8 cellular contexts compared by ENCODE assay signal in the genomic region with DNA sequence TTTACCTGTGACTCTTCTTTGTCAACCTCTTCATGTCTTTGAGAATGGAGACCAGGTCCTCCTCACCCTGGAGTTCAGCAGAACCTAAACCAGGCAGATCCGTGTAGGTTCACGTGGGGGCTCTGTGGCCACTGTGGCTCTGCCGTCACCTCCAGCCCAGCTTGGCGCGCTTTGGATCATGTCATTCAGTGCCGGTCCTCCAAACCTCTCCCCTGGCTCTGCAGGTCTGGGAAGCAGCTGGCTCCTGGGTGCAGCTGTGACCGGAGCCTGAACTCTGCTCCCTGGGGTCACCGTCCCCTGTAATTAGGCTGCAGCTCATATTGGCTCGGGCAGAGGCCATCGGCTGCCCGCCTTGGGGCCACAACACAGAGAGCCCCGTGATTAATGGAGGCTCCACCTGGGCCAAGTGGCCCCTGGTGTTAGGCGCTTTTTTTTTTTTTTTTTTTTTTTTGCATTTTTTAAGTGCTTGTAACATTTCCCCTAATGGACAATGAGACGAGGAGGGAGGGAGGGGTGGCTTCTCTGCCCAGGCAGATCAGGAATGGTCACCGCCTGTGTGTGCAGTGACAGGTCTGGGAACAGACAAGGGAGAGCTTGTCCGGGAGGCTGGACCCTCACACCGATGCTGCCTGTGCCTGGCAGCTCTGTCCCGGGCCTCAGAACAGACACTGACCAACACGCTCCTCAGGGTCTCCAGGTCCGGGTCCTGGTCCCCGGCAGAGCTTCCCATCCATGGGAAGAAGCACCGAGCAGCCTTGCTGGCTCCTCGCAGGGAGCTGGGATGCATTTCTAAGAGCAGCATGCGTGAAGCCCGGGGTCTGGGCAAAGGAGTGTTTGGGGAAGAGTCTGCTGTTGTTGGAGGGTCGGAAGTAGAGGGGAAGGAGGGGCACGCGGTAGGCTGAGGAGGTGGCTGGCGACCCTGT.
DNase-seq lines count a peak whose midpoint lies in the region; ATAC-seq and TF ChIP-seq lines count a peak whose summit lies in the region.

No MANE protein-coding gene starts in this region.

- TF ChIP-seq CTCF in H9 (conservative IDR thresholded peaks at IDR 0.05): no peak

- peaks cover 15% of the 10 kb centered on the region for H3K79me1 ChIP-seq in H9 (ENCODE audit: insufficient read depth, low read depth, low read length, poor library complexity, severe bottlenecking)

- no peak overlapping the region for H2AFZ ChIP-seq in H9 (ENCODE audit: low read length)

- no peak for DNase-seq in H9
- no peak for DNase-seq in activated T-helper 1 cell treated with anti-CD3 and anti-CD28 coated beads, Interleukin-12 subunit alpha, Interleukin-12 subunit beta, Interleukin-2, Interleukin-4 antibody, amounts not matched to agents 30 ng/mL and 10 ng/mL and 1 ng/mL, durations not matched to agents 14 hours and 24 hours and 36 hours (ENCODE audit: low spot score)
- DNase-seq in left lobe of liver (ENCODE audit: low spot score): peak; percentile 94
- DNase-seq in glomerular visceral epithelial cell (ENCODE audit: extremely low spot score): no peak

- H3K23ac ChIP-seq in H9 (ENCODE audit: insufficient read length, low read depth, low read length): no peak overlapping the region

- no peaks in the 10 kb centered on the region for H3K9me3 Mint-ChIP-seq in H9
- H3K9me3 Mint-ChIP-seq in activated T-helper 1 cell treated with anti-CD3 and anti-CD28 coated beads, Interleukin-12 subunit alpha, Interleukin-12 subunit beta, Interleukin-2, Interleukin-4 antibody, amounts not matched to agents 30 ng/mL and 10 ng/mL and 1 ng/mL, durations not matched to agents 14 hours and 24 hours and 36 hours: no peaks in the 10 kb centered on the region
- H3K9me3 Mint-ChIP-seq in stimulated activated memory B cell treated with anti-CD40 and anti-IgM and Interleukin-4, amounts not matched to agents 10 μg/mL and 1 μg/mL and 100 μg/mL, for 72 hours: no peaks in the 10 kb centered on the region

- H3K9me3 ChIP-seq in H9 (ENCODE audit: control insufficient read depth, low read depth, low read length): no peaks in the 10 kb centered on the region

- H3K27ac ChIP-seq in H9 (ENCODE audit: insufficient read length, low read depth, low read length): no peak overlapping the region

- no peak overlapping the region for H4K8ac ChIP-seq in H9 (replicated peaks; ENCODE audit: insufficient read length, low read depth, low read length)

- no peak overlapping the region for H4K91ac ChIP-seq in H9 (ENCODE audit: insufficient read length, low read depth, low read length)

- H3K18ac ChIP-seq in H9 (ENCODE audit: insufficient read length, low read depth, low read length): no peak overlapping the region

- no peak overlapping the region for H2BK5ac ChIP-seq in H9 (ENCODE audit: insufficient read length, low read length)

- H3K56ac ChIP-seq in H9 (ENCODE audit: insufficient read length, low read depth, low read length): no peak overlapping the region

- no peak overlapping the region for H2BK15ac ChIP-seq in H9 (ENCODE audit: low read depth, low read length)

- ATAC-seq in left lobe of liver: peak; percentile 52
- no peak for ATAC-seq in stimulated activated memory B cell treated with anti-CD40 and anti-IgM and Interleukin-4, amounts not matched to agents 10 μg/mL and 1 μg/mL and 100 μg/mL, for 72 hours
- ATAC-seq in GM19035 (IDR thresholded peaks at IDR 0.05; ENCODE audit: unreplicated experiment): no peak
- no peak for ATAC-seq in GM19395 (IDR thresholded peaks at IDR 0.05; ENCODE audit: unreplicated experiment)
- ATAC-seq in GM18858 (IDR thresholded peaks at IDR 0.05; ENCODE audit: unreplicated experiment): no peak

- no CpG with 5 or more reads among the region's 29 CpGs for WGBS in H9 (ENCODE audit: extremely low coverage, insufficient read length, low lambda C conversion rate)

- no peak overlapping the region for H2BK120ac ChIP-seq in H9 (ENCODE audit: low read depth, low read length, poor library complexity, severe bottlenecking)

- peak overlapping the region in 2 of 3 experiments; percentile 77 to 79; a peak in 4 of 7 replicates for H3K27ac Mint-ChIP-seq in H9
- H3K27ac Mint-ChIP-seq in activated T-helper 1 cell treated with anti-CD3 and anti-CD28 coated beads, Interleukin-12 subunit alpha, Interleukin-12 subunit beta, Interleukin-2, Interleukin-4 antibody, amounts not matched to agents 30 ng/mL and 10 ng/mL and 1 ng/mL, durations not matched to agents 14 hours and 24 hours and 36 hours: peak overlapping the region; percentile 97
- peak overlapping the region; percentile 85 for H3K27ac Mint-ChIP-seq in stimulated activated memory B cell treated with anti-CD40 and anti-IgM and Interleukin-4, amounts not matched to agents 10 μg/mL and 1 μg/mL and 100 μg/mL, for 72 hours

- no peak overlapping the region for H2BK12ac ChIP-seq in H9 (ENCODE audit: insufficient read length, low read depth, low read length)

- H3K27me3 ChIP-seq in H9 (ENCODE audit: insufficient read depth, low read length): no peaks in the 10 kb centered on the region

- H4K20me1 ChIP-seq in H9 (ENCODE audit: control insufficient read depth, insufficient read depth, insufficient read length): no peaks in the 10 kb centered on the region

- H3K36me3 Mint-ChIP-seq in H9 (ENCODE audit: insufficient read depth in 1 of 3, low read depth in 3 of 3): peaks cover 2 to 10% (median 6%) of the 10 kb centered on the region in 3 experiments; a peak in 3 of 7 replicates
- H3K36me3 Mint-ChIP-seq in activated T-helper 1 cell treated with anti-CD3 and anti-CD28 coated beads, Interleukin-12 subunit alpha, Interleukin-12 subunit beta, Interleukin-2, Interleukin-4 antibody, amounts not matched to agents 30 ng/mL and 10 ng/mL and 1 ng/mL, durations not matched to agents 14 hours and 24 hours and 36 hours (ENCODE audit: low read depth): peaks cover 6% of the 10 kb centered on the region
- H3K36me3 Mint-ChIP-seq in stimulated activated memory B cell treated with anti-CD40 and anti-IgM and Interleukin-4, amounts not matched to agents 10 μg/mL and 1 μg/mL and 100 μg/mL, for 72 hours: no peaks in the 10 kb centered on the region

- H3K14ac ChIP-seq in H9 (ENCODE audit: insufficient read depth, low read length): no peak overlapping the region; the same call in 1 of the 2 replicates

- peaks cover 15% of the 10 kb centered on the region; the same call in 1 of the 2 replicates for H3K79me2 ChIP-seq in H9 (ENCODE audit: insufficient read depth, low read length)

- no peak overlapping the region for H3K4me2 ChIP-seq in H9 (ENCODE audit: insufficient read depth, insufficient read length, low read length)

- no peak overlapping the region for H2AK5ac ChIP-seq in H9 (ENCODE audit: insufficient read length, low read length)

- intact Hi-C loops in activated T-helper 1 cell treated with anti-CD3 and anti-CD28 coated beads, Interleukin-12 subunit alpha, Interleukin-12 subunit beta, Interleukin-2, Interleukin-4 antibody, amounts not matched to agents 30 ng/mL and 10 ng/mL and 1 ng/mL, durations not matched to agents 14 hours and 24 hours and 36 hours (cut with micrococcal nuclease): loop anchor here (1.0 kb wide), 3 partner anchors 12 to 56 kb away; no protein-coding TSS in a partner anchor

- no peak overlapping the region for H3K4ac ChIP-seq in H9 (ENCODE audit: low read depth, low read length)

- peaks cover 59 to 84% of the 10 kb centered on the region in 2 experiments for H3K4me1 Mint-ChIP-seq in H9
- H3K4me1 Mint-ChIP-seq in activated T-helper 1 cell treated with anti-CD3 and anti-CD28 coated beads, Interleukin-12 subunit alpha, Interleukin-12 subunit beta, Interleukin-2, Interleukin-4 antibody, amounts not matched to agents 30 ng/mL and 10 ng/mL and 1 ng/mL, durations not matched to agents 14 hours and 24 hours and 36 hours (ENCODE audit: low read depth): peaks cover 81% of the 10 kb centered on the region
- peaks cover 55% of the 10 kb centered on the region for H3K4me1 Mint-ChIP-seq in stimulated activated memory B cell treated with anti-CD40 and anti-IgM and Interleukin-4, amounts not matched to agents 10 μg/mL and 1 μg/mL and 100 μg/mL, for 72 hours

- H3K9ac ChIP-seq in H9 (ENCODE audit: extremely low read depth, insufficient read length, low read length): no peak overlapping the region

- H3K27me3 Mint-ChIP-seq in H9 (ENCODE audit: low read depth): no peaks in the 10 kb centered on the region
- H3K27me3 Mint-ChIP-seq in activated T-helper 1 cell treated with anti-CD3 and anti-CD28 coated beads, Interleukin-12 subunit alpha, Interleukin-12 subunit beta, Interleukin-2, Interleukin-4 antibody, amounts not matched to agents 30 ng/mL and 10 ng/mL and 1 ng/mL, durations not matched to agents 14 hours and 24 hours and 36 hours (ENCODE audit: insufficient read depth): no peaks in the 10 kb centered on the region
- no peaks in the 10 kb centered on the region for H3K27me3 Mint-ChIP-seq in stimulated activated memory B cell treated with anti-CD40 and anti-IgM and Interleukin-4, amounts not matched to agents 10 μg/mL and 1 μg/mL and 100 μg/mL, for 72 hours

- no peak overlapping the region for H2BK20ac ChIP-seq in H9 (ENCODE audit: low read depth, low read length, poor library complexity, severe bottlenecking)

- no peak overlapping the region for H3T11ph ChIP-seq in H9 (ENCODE audit: low read length)

- peak overlapping the region in 1 of 2 experiments; percentile 43; a peak in 1 of 5 replicates for H3K4me3 Mint-ChIP-seq in H9
- H3K4me3 Mint-ChIP-seq in activated T-helper 1 cell treated with anti-CD3 and anti-CD28 coated beads, Interleukin-12 subunit alpha, Interleukin-12 subunit beta, Interleukin-2, Interleukin-4 antibody, amounts not matched to agents 30 ng/mL and 10 ng/mL and 1 ng/mL, durations not matched to agents 14 hours and 24 hours and 36 hours: peak overlapping the region; percentile 87
- H3K4me3 Mint-ChIP-seq in stimulated activated memory B cell treated with anti-CD40 and anti-IgM and Interleukin-4, amounts not matched to agents 10 μg/mL and 1 μg/mL and 100 μg/mL, for 72 hours: peak overlapping the region; percentile 79

- peaks cover 4% of the 10 kb centered on the region for H3K23me2 ChIP-seq in H9 (ENCODE audit: insufficient read length, low read depth, low read length, poor library complexity, severe bottlenecking)

- H4K5ac ChIP-seq in H9 (ENCODE audit: insufficient read length, low read depth, low read length): no peak overlapping the region

- H3K4me1 ChIP-seq in H9 (ENCODE audit: insufficient read depth, low read length): peaks cover 13% of the 10 kb centered on the region; the same call in 1 of the 2 replicates
